ENCODE assay signal across 8 cellular contexts in genomic region chr4:128517739-128518510, GRCh38.
DNase-seq lines count a peak whose midpoint lies in the region; ATAC-seq, FAIRE-seq and TF ChIP-seq lines count a peak whose summit lies in the region.

No MANE protein-coding gene starts in this region.

- TF ChIP-seq POLR2A in endothelial cell of umbilical vein (IDR thresholded peaks at IDR 0.05; ENCODE audit: low read depth, low read length) = no peak

- peak overlapping the region; percentile 8 for H2AFZ ChIP-seq in endothelial cell of umbilical vein (ENCODE audit: low read depth, low read length)

- H3K36me3 Mint-ChIP-seq in nephron (ENCODE audit: low read depth) = no peaks in the 10 kb centered on the region

- H3K4me3 ChIP-seq in endothelial cell of umbilical vein (replicated peaks in 1 of 3; ENCODE audit: insufficient read depth in 1 of 3, low read depth in 1 of 3, low read length in 3 of 3) = no peak overlapping the region

- peak; percentile 100 for FAIRE-seq in endothelial cell of umbilical vein (lab: Jason Lieb, UNC)

- H3K36me3 ChIP-seq in endothelial cell of umbilical vein (ENCODE audit: control insufficient read depth in 2 of 2, extremely low read depth in 1 of 2, insufficient read depth in 2 of 2, low read length in 2 of 2) = no peaks in the 10 kb centered on the region

- peak overlapping the region; percentile 63 for H3K9ac ChIP-seq in endothelial cell of umbilical vein (replicated peaks; ENCODE audit: extremely low read depth, insufficient read depth, low read length)

- peaks cover 47% of the 10 kb centered on the region for H3K4me1 Mint-ChIP-seq in nephron

- TF ChIP-seq CTCF in AG09319 (IDR thresholded peaks at IDR 0.05; ENCODE audit: low read depth, low read length) (no peak), endothelial cell of umbilical vein (IDR thresholded peaks at IDR 0.05; ENCODE audit: extremely low read depth in 1 of 2, insufficient read depth in 1 of 2, low read depth in 1 of 2, low read length in 2 of 2) (no peak), nephron (IDR thresholded peaks at IDR 0.05; ENCODE audit: unreplicated experiment in 3 of 3) (no peak)

- H3K27me3 Mint-ChIP-seq in nephron (ENCODE audit: low read depth) = peaks cover 5% of the 10 kb centered on the region

- dilution Hi-C loops in endothelial cell of umbilical vein (cut with MboI; ENCODE audit: extremely low pct_ligation_motif_present, low sequenced_read_pairs) = no loop called here

- POLR2A ChIA-PET in endothelial cell of umbilical vein (lab: Charles Lee) = interaction anchor here (0.7 to 1.5 kb wide), 4 partner anchors 11 to 64 kb away, joined by 3 to 11 read pairs (median 4); no protein-coding TSS in a partner anchor

- H3K4me3 Mint-ChIP-seq in nephron = peak overlapping the region in 1 of 3 experiments; percentile 30

- ATAC-seq in GM18907 (IDR thresholded peaks at IDR 0.05; ENCODE audit: unreplicated experiment) (peak; percentile 99), HG03060 (IDR thresholded peaks at IDR 0.05; ENCODE audit: low read depth, unreplicated experiment) (peak; percentile 98)

- peak; percentile 90 for DNase-seq in AG09319 (ENCODE audit: extremely low read depth, low read depth)
- DNase-seq in OCI-M1 (lab: John Stamatoyannopoulos, UW) = peak; percentile 95
- DNase-seq in endothelial cell of umbilical vein (ENCODE audit: low read depth, low spot score) = peak; percentile 97
- no peak for DNase-seq in stimulated activated CD8-positive, alpha-beta memory T cell treated with anti-CD3 and anti-CD28 coated beads, Interleukin-4, amount 100 ng/mL, for 48 hours
- DNase-seq in activated CD4-positive, alpha-beta T cell treated with anti-CD3 and anti-CD28 coated beads, Interleukin-2, amount 50 U/mL, for 1 hour = no peak

- intact Hi-C loops in endothelial cell of umbilical vein (cut with micrococcal nuclease) = loop anchor here (1.0 to 10.0 kb wide), 6 partner anchors 15 to 291 kb away; partner anchors contain the start of gene JADE1

- peaks cover 58% of the 10 kb centered on the region for H3K4me1 ChIP-seq in endothelial cell of umbilical vein (ENCODE audit: control insufficient read depth, extremely low read depth, insufficient read depth, low read length)

- H3K27ac ChIP-seq in endothelial cell of umbilical vein (ENCODE audit: insufficient read depth, low read depth, low read length) = peak overlapping the region; percentile 92

- no peaks in the 10 kb centered on the region for H3K9me3 ChIP-seq in endothelial cell of umbilical vein (replicated peaks; ENCODE audit: control insufficient read depth, insufficient read depth, low read length)

- H3K27ac Mint-ChIP-seq in nephron = peak overlapping the region; percentile 74 to 85 (median 82)

- no peaks in the 10 kb centered on the region for H3K9me1 ChIP-seq in endothelial cell of umbilical vein (replicated peaks; ENCODE audit: control insufficient read depth, extremely low read depth, insufficient read depth, low read length)

- TSS peak; percentile 18 for BruUV-seq in endothelial cell of umbilical vein (replicated peaks; lab: Mats Ljungman, UMichigan)

- peak overlapping the region; percentile 37 for H3K4me2 ChIP-seq in endothelial cell of umbilical vein (ENCODE audit: insufficient read depth, low read length)

- H3K27me3 ChIP-seq in endothelial cell of umbilical vein (ENCODE audit: control insufficient read depth in 2 of 2, insufficient read depth in 2 of 2, low read length in 2 of 2) = no peaks in the 10 kb centered on the region

- CTCF ChIA-PET in endothelial cell of umbilical vein (lab: Charles Lee) = interaction anchor here (0.6 to 2.2 kb wide), 17 partner anchors 11 to 326 kb away, joined by 3 to 23 read pairs (median 3); no protein-coding TSS in a partner anchor

- no peaks in the 10 kb centered on the region for H4K20me1 ChIP-seq in endothelial cell of umbilical vein (replicated peaks; ENCODE audit: control insufficient read depth, extremely low read depth, insufficient read depth, low read length)

- peaks cover 2% of the 10 kb centered on the region for H3K9me3 Mint-ChIP-seq in nephron

- H3K79me2 ChIP-seq in endothelial cell of umbilical vein (ENCODE audit: control insufficient read depth, insufficient read depth, low read length) = no peaks in the 10 kb centered on the region

TF ChIP-seq in endothelial cell of umbilical vein, 7 proteins besides CTCF, POLR2A, EP300 and RAD21:
- TF ChIP-seq POLR2AphosphoS5 (IDR thresholded peaks at IDR 0.05; ENCODE audit: insufficient read depth, low read depth, low read length) (peak; percentile 67), FOS (IDR thresholded peaks at IDR 0.05; ENCODE audit: borderline replicate concordance, insufficient read depth, low read length) (peak; percentile 99), GATA2 (IDR thresholded peaks at IDR 0.05; ENCODE audit: insufficient read depth, insufficient read length, low read depth, low read length) (peak; percentile 80), MAX (IDR thresholded peaks at IDR 0.05; ENCODE audit: insufficient read depth, insufficient read length) (no peak), EZH2 (IDR thresholded peaks at IDR 0.05; ENCODE audit: borderline replicate concordance, low read depth, low read length, severe bottlenecking) (no peak), MYC (IDR thresholded peaks at IDR 0.05; ENCODE audit: low read depth, low read length) (no peak), JUN (IDR thresholded peaks at IDR 0.05; ENCODE audit: borderline replicate concordance, insufficient read depth, insufficient read length, low read depth) (peak; percentile 94)

Comparison
In these comparisons a context has a peak if more than half of its experiments do, and no peak if none do; other contexts are left out.
1. DNase-seq: peak in AG09319 (single experiment), OCI-M1 (single experiment) and endothelial cell of umbilical vein (single experiment); none in stimulated activated CD8-positive, alpha-beta memory T cell treated with anti-CD3 and anti-CD28 coated beads, Interleukin-4, amount 100 ng/mL, for 48 hours (single experiment) and activated CD4-positive, alpha-beta T cell treated with anti-CD3 and anti-CD28 coated beads, Interleukin-2, amount 50 U/mL, for 1 hour (single experiment).